In genomic region chr1:180157108-180157507, GRCh38 we compare ENCODE assay signal across 1 cellular context.
TF ChIP-seq lines count a peak whose summit lies in the region.

No MANE protein-coding gene starts in this region.

TF ChIP-seq in GM23338, 12 proteins besides CTCF, POLR2A, EP300 and RAD21 (continued from another document):
- TF ChIP-seq ZNF462 (CRISPR knock-in tag; IDR thresholded peaks at IDR 0.05): no peak
